Comparison of ENCODE assay signal across 19 cellular contexts in the genomic region with DNA sequence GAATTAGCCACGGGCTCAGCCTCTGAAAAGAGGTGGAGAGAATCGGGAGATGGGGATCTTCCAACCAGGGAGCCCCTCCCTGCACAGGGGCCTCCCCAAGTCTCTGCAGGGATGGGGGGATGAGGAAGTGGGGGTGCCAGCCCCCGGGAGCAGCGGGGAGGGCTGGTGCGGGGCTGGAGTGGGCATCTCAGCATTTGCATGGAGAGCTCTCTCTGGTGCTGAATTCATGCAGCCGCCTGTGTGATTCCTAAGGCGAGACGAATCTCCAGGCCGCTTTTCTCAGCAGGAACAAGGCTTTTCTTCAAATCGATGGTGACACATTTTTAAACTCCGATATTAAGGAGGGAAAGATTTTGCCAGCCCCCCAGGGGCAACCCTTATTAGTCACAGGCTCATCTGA. TPM values are rescaled to one million over a fixed set of nuclear protein-coding genes. Genes with fewer than 3 reads are reported as not detected.
A peak's percentile ranks its signal among the peaks of the same experiment; 100 is the strongest.
DNase-seq lines count a peak whose midpoint lies in the region; ATAC-seq and TF ChIP-seq lines count a peak whose summit lies in the region.
"Had no signal": no experiment of that assay in that cellular context is flagged by ENCODE, and none has a peak within 500 bp of the region (broad histone marks: within the 10 kb centered on the region; RNA-seq: fewer than 3 reads in every experiment).

No MANE protein-coding gene starts in this region.

- no peak for TF ChIP-seq POLR2A in heart left ventricle (IDR thresholded peaks at IDR 0.05)

- H3K27ac ChIP-seq in heart left ventricle: no peak overlapping the region
- peak overlapping the region; percentile 20; the same call in 1 of the 2 replicates for H3K27ac ChIP-seq in SJCRH30
- peak overlapping the region; percentile 38 for H3K27ac ChIP-seq in endodermal cell (ENCODE audit: low read depth, low read length)
- H3K27ac ChIP-seq in neural progenitor cell: no peak overlapping the region
- H3K27ac ChIP-seq: 22Rv1, A549, BLaER1, GM23248 had no signal

- H3K27me3 Mint-ChIP-seq in endodermal cell (ENCODE audit: insufficient read depth) (peaks cover 29% of the 10 kb centered on the region), neural progenitor cell (ENCODE audit: insufficient read depth, low read depth) (peaks cover 17% of the 10 kb centered on the region), CD14-positive monocyte (ENCODE audit: low read depth in 3 of 3) (peaks cover 8 to 18% (median 8%) of the 10 kb centered on the region in 3 donors)
- H3K27me3 Mint-ChIP-seq: IgD-negative memory B cell had no signal

- H3K36me3 ChIP-seq in heart left ventricle (no peaks in the 10 kb centered on the region), SJCRH30 (no peaks in the 10 kb centered on the region), endodermal cell (ENCODE audit: control insufficient read depth, insufficient read depth, low read length) (no peaks in the 10 kb centered on the region), neural progenitor cell (no peaks in the 10 kb centered on the region)

- peaks cover 30% of the 10 kb centered on the region for H3F3A ChIP-seq in neural progenitor cell (ENCODE audit: low read depth)

- H3K4me3 ChIP-seq in heart left ventricle (no peak overlapping the region), SJCRH30 (no peak overlapping the region), endodermal cell (ENCODE audit: low read length) (no peak overlapping the region), neural progenitor cell (no peak overlapping the region)
- H3K4me3 ChIP-seq: A549, BLaER1, GM23248 had no signal

- H3K4me1 ChIP-seq in heart left ventricle (peaks cover 0 to 37% (median 2%) of the 10 kb centered on the region in 12 donors), SJCRH30 (peaks cover 24% of the 10 kb centered on the region), endodermal cell (ENCODE audit: control insufficient read depth, insufficient read depth, low read length) (peaks cover 21% of the 10 kb centered on the region), neural progenitor cell (peaks cover 36% of the 10 kb centered on the region)

- H3K79me2 ChIP-seq in neural progenitor cell (ENCODE audit: low read depth): no peaks in the 10 kb centered on the region

- no peak for TF ChIP-seq CTCF in heart left ventricle (IDR thresholded peaks at IDR 0.05)
- no peak for TF ChIP-seq CTCF in endodermal cell (conservative IDR thresholded peaks at IDR 0.05)
- no peak for TF ChIP-seq CTCF in neural progenitor cell (IDR thresholded peaks at IDR 0.05)
- TF ChIP-seq CTCF in CD14-positive monocyte (IDR thresholded peaks at IDR 0.05): no peak

- intact Hi-C loops in left ventricle myocardium superior (cut with micrococcal nuclease): no loop called here
- intact Hi-C loops in heart left ventricle (cut with DNase I): loop anchor here in 1 of 10 donors (5.0 kb wide), 1 partner anchor 94 kb away; no protein-coding TSS in a partner anchor
- intact Hi-C loops in CD14-positive monocyte (cut with micrococcal nuclease): no loop called here

- H3K9me3 ChIP-seq in heart left ventricle (no peaks in the 10 kb centered on the region), SJCRH30 (replicated peaks) (no peaks in the 10 kb centered on the region), endodermal cell (ENCODE audit: control insufficient read depth, low read length) (no peaks in the 10 kb centered on the region), neural progenitor cell (ENCODE audit: low read depth) (no peaks in the 10 kb centered on the region)
- H3K9me3 ChIP-seq: A549, BLaER1 had no signal

- H3K9ac ChIP-seq in endodermal cell (ENCODE audit: extremely low read depth, low read length, poor library complexity, severe bottlenecking) (no peak overlapping the region), neural progenitor cell (no peak overlapping the region)
- H3K9ac ChIP-seq: BLaER1, GM23248 had no signal

- no peak overlapping the region for H2AFZ ChIP-seq in neural progenitor cell (replicated peaks)
- H2AFZ ChIP-seq: GM23248 had no signal

- no peak overlapping the region for H3K4me2 ChIP-seq in neural progenitor cell
- H3K4me2 ChIP-seq: A549, BLaER1 had no signal

- H3K27me3 ChIP-seq in heart left ventricle (no peaks in the 10 kb centered on the region), SJCRH30 (no peaks in the 10 kb centered on the region), endodermal cell (ENCODE audit: control insufficient read depth, insufficient read depth, low read length, poor library complexity, severe bottlenecking) (peaks cover 24% of the 10 kb centered on the region), neural progenitor cell (no peaks in the 10 kb centered on the region)
- H3K27me3 ChIP-seq: BLaER1 had no signal

- DNase-seq in left ventricle myocardium superior (peak; percentile 11), heart left ventricle (no peak), SJCRH30 (peak in 1 of 2 experiments; percentile 36), endodermal cell (no peak), neural progenitor cell (ENCODE audit: low spot score) (no peak), hippocampal formation (lab: John Stamatoyannopoulos, UW) (no peak), CD14-positive monocyte (ENCODE audit: low spot score) (no peak)
- no peak for DNase-seq in activated naive CD4-positive, alpha-beta T cell treated with anti-CD3 and anti-CD28 coated beads, Interleukin-2, amount 50 U/mL, for 16 hours
- DNase-seq: Calu3; CD8-positive, alpha-beta T cell; DMS79 treated with DMSO at 0.1 percent for 48 hours; GF-D8; GM23248 had no signal

- H3K4me3 Mint-ChIP-seq in endodermal cell (no peak overlapping the region), neural progenitor cell (peak overlapping the region; percentile 33), CD14-positive monocyte (no peak overlapping the region)
- H3K4me3 Mint-ChIP-seq: CD8-positive, alpha-beta T cell; IgD-negative memory B cell had no signal

- H3K4me1 Mint-ChIP-seq in endodermal cell: peaks cover 22% of the 10 kb centered on the region
- H3K4me1 Mint-ChIP-seq in neural progenitor cell: peaks cover 58% of the 10 kb centered on the region
- H3K4me1 Mint-ChIP-seq in CD14-positive monocyte: peaks cover 5% of the 10 kb centered on the region
- H3K4me1 Mint-ChIP-seq: IgD-negative memory B cell had no signal

- ATAC-seq in left ventricle myocardium superior (no peak), heart left ventricle (no peak)
- ATAC-seq: A549; CD8-positive, alpha-beta T cell; HCT116; HepG2 had no signal

- H3K9me3 Mint-ChIP-seq in endodermal cell (no peaks in the 10 kb centered on the region), neural progenitor cell (no peaks in the 10 kb centered on the region), CD14-positive monocyte (peaks cover 0 to 2% (median 0%) of the 10 kb centered on the region in 7 donors)
- H3K9me3 Mint-ChIP-seq: CD8-positive, alpha-beta T cell; IgD-negative memory B cell had no signal

- whole genome bisulfite sequencing in heart left ventricle, 4 donors: 73 to 85% (median 79%) methylated on average over 9 to 11 of the region's 11 CpGs
- 50 to 76% methylated on average over 8 to 11 of the region's 11 CpGs for WGBS in endodermal cell (ENCODE audit: insufficient coverage in 1 of 2, insufficient read length in 1 of 2), 2 experiments

- peaks cover 42% of the 10 kb centered on the region for H4K20me1 ChIP-seq in neural progenitor cell (ENCODE audit: low read depth)

- H3K27ac Mint-ChIP-seq in endodermal cell (no peak overlapping the region), neural progenitor cell (peak overlapping the region; percentile 57), CD14-positive monocyte (no peak overlapping the region)
- H3K27ac Mint-ChIP-seq: CD8-positive, alpha-beta T cell; IgD-negative memory B cell had no signal

- H3K36me3 Mint-ChIP-seq in endodermal cell (ENCODE audit: low read depth) (no peaks in the 10 kb centered on the region), neural progenitor cell (no peaks in the 10 kb centered on the region), CD14-positive monocyte (no peaks in the 10 kb centered on the region)
- H3K36me3 Mint-ChIP-seq: CD8-positive, alpha-beta T cell; IgD-negative memory B cell had no signal

RNA-seq across cellular contexts. Expression of gene MACROD1, which starts 29.1 kb away (rescaled TPM):
- 139 TPM for total RNA-seq in left ventricle myocardium superior
- total RNA-seq in heart left ventricle: 100 to 1,000 TPM in 6 of 9 donors, 10 to 100 TPM in 3; 61.3 to 166 (median 116) TPM
- polyA plus RNA-seq in heart left ventricle: 100 to 1,000 TPM in 1 of 2 donors, 10 to 100 TPM in 1; 48.9 to 287 TPM
- 25.6 and 26.3 TPM in 2 replicates for total RNA-seq in SJCRH30 (2014; rRNA removed; shearing (Covaris generic))
- total RNA-seq in endodermal cell: 10 to 100 TPM; 23.0 to 41.9 TPM
- polyA plus RNA-seq in endodermal cell (2013, experiment 1 of 2): 26.4 TPM
- 20.9 TPM for polyA plus RNA-seq in endodermal cell (2013, experiment 2 of 2)
- total RNA-seq in neural progenitor cell (ENCODE audit: low replicate concordance): 11.9 and 27.8 TPM in 2 replicates
- 1 to 10 TPM; 2.2 to 2.4 TPM for polyA plus RNA-seq in CD14-positive monocyte

RNA-seq across cellular contexts. Expression of gene STIP1, which starts 49.2 kb away (rescaled TPM):
- total RNA-seq in left ventricle myocardium superior: 127 TPM
- total RNA-seq in heart left ventricle: 100 to 1,000 TPM in 2 of 9 donors, 10 to 100 TPM in 7; 74.9 to 143 (median 88.8) TPM
- 100 to 1,000 TPM in 1 of 2 donors, 10 to 100 TPM in 1; 68.8 to 175 TPM for polyA plus RNA-seq in heart left ventricle
- 283 and 302 TPM in 2 replicates for total RNA-seq in SJCRH30 (2014; rRNA removed; shearing (Covaris generic))
- 100 to 1,000 TPM; 230 to 257 TPM for total RNA-seq in endodermal cell
- polyA plus RNA-seq in endodermal cell (2013, experiment 1 of 2): 193 TPM
- polyA plus RNA-seq in endodermal cell (2013, experiment 2 of 2): 200 TPM
- 252 and 254 TPM in 2 replicates for total RNA-seq in neural progenitor cell (ENCODE audit: low replicate concordance)
- 10 to 100 TPM; 44.5 to 51.1 TPM for polyA plus RNA-seq in CD14-positive monocyte

Comparison
In these comparisons a context has a peak if more than half of its experiments do, and no peak if none do; other contexts are left out.
1. H3K27ac ChIP-seq: peak in SJCRH30 (single experiment) and endodermal cell (single experiment); none in heart left ventricle (0 of 12) and neural progenitor cell (single experiment).